Comparison of ENCODE assay signal across 24 cellular contexts in the genomic region with DNA sequence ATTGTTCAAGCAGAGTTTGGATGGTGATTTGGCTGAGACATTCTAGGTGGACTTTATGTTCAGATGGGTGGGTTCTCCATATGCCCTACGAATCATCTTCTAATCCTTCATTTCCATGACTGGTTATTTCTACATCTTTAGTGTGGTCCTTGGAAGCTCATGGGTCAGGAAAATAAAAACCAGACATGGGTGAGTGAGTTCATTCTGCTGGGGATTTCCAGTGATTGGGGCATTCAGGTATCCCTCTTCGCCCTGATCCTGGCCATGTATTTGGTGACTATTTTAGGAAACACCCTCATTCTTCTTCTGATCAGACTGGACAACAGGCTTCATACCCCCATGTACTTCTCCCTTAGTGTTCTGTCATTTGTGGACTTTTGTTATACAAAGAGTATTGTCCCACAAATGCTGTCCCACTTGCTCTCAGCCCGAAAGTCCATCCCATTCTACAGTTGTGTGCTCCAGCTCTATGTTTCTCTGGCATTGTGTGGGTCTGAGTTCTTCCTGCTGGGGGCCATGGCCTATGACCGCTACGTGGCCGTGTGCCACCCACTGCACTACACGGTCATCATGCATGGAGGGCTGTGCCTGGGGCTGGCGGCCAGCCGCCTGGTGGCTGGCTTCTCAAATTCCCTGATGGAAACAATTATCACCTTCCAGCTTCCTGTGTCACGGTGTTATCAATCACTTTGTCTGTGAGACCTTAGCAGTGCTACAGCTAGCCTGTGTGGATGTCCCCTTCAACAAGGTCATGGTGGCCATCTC. TPM values are rescaled to one million over a fixed set of nuclear protein-coding genes. Genes with fewer than 3 reads are reported as not detected.
"Had no signal": no experiment of that assay in that cellular context is flagged by ENCODE, and none has a peak within 500 bp of the region (broad histone marks: within the 10 kb centered on the region; RNA-seq: fewer than 3 reads in every experiment).

No MANE protein-coding gene starts in this region.

- H3K4me1 ChIP-seq: lower lobe of right lung, prostate gland, suprapubic skin, transverse colon, vagina had no signal

- H3K9me3 ChIP-seq: lower lobe of right lung, prostate gland, suprapubic skin, transverse colon, vagina had no signal

- H3K4me1 Mint-ChIP-seq: activated CD4-positive, alpha-beta T cell treated with anti-CD3 and anti-CD28 coated beads, Interleukin-2, amount 10 ng/mL, durations not matched to agents 24 days and 14 days; mesothelial cell of epicardium; nephron progenitor cell; stimulated activated naive CD8-positive, alpha-beta T cell treated with anti-CD3 and anti-CD28 coated beads, Interleukin-15, amount 100 ng/mL, for 72 hours had no signal

- H3K27me3 Mint-ChIP-seq: stimulated activated naive CD8-positive, alpha-beta T cell treated with anti-CD3 and anti-CD28 coated beads, Interleukin-15, amount 100 ng/mL, for 72 hours had no signal

- H3K4me3 ChIP-seq: lower lobe of right lung, prostate gland, skin epidermis, suprapubic skin, transverse colon, vagina had no signal

- H3K27me3 ChIP-seq: brain microvascular endothelial cell, suprapubic skin, transverse colon, vagina had no signal

- H3K36me3 ChIP-seq: brain microvascular endothelial cell, lower lobe of right lung, prostate gland, suprapubic skin, transverse colon, vagina had no signal

- H3K27ac ChIP-seq: brain microvascular endothelial cell, lower lobe of right lung, prostate gland, skin epidermis, suprapubic skin, transverse colon, vagina had no signal

- H3K4me3 Mint-ChIP-seq: activated CD4-positive, alpha-beta T cell treated with anti-CD3 and anti-CD28 coated beads, Interleukin-2, amount 10 ng/mL, durations not matched to agents 24 days and 14 days; activated CD8-positive, alpha-beta T cell treated with anti-CD3 and anti-CD28 coated beads, Interleukin-2, amount 10 ng/mL, durations not matched to agents 7 days and 5 days; activated naive CD4-positive, alpha-beta T cell treated with anti-CD3 and anti-CD28 coated beads for 36 hours; activated T-cell treated with anti-CD3 and anti-CD28 coated beads, Interleukin-2, amount 50 U/mL, for 24 hours; mesothelial cell of epicardium; nephron progenitor cell; stimulated activated naive CD8-positive, alpha-beta T cell treated with anti-CD3 and anti-CD28 coated beads, Interleukin-15, amount 100 ng/mL, for 72 hours; T-helper 1 cell treated with Interleukin-12 subunit alpha and Interleukin-12 subunit beta and Interleukin-4 antibody, amounts not matched to agents 30 μg/mL and 1 μg/mL, for 36 hours had no signal

- H3K9me3 Mint-ChIP-seq: activated CD4-positive, alpha-beta T cell treated with anti-CD3 and anti-CD28 coated beads, Interleukin-2, amount 10 ng/mL, durations not matched to agents 24 days and 14 days; activated naive CD4-positive, alpha-beta T cell treated with anti-CD3 and anti-CD28 coated beads for 36 hours; activated T-cell treated with anti-CD3 and anti-CD28 coated beads, Interleukin-2, amount 50 U/mL, for 24 hours; activated T-helper 2 cell treated with anti-CD3 and anti-CD28 coated beads, Interferon-gamma antibody, Interleukin-2, Interleukin-4, amounts not matched to agents 10 μg/mL and 5 μg/mL and 100 μg/mL, durations not matched to agents 14 hours and 24 hours and 36 hours; stimulated activated naive CD8-positive, alpha-beta T cell treated with anti-CD3 and anti-CD28 coated beads, Interleukin-15, amount 100 ng/mL, for 72 hours; T-helper 1 cell treated with Interleukin-12 subunit alpha and Interleukin-12 subunit beta and Interleukin-4 antibody, amounts not matched to agents 30 μg/mL and 1 μg/mL, for 36 hours had no signal

- DNase-seq: activated CD4-positive, alpha-beta T cell treated with anti-CD3 and anti-CD28 coated beads, Interleukin-2, amount 10 ng/mL, durations not matched to agents 24 days and 14 days; activated CD8-positive, alpha-beta T cell treated with anti-CD3 and anti-CD28 coated beads, Interleukin-2, amount 10 ng/mL, durations not matched to agents 7 days and 5 days; activated naive CD4-positive, alpha-beta T cell treated with anti-CD3 and anti-CD28 coated beads for 36 hours; activated T-cell treated with anti-CD3 and anti-CD28 coated beads, Interleukin-2, amount 50 U/mL, for 24 hours; anterior cingulate cortex; brain microvascular endothelial cell; cortex of kidney; glutamatergic neuron; hypothalamus; islet precursor cell; lower lobe of right lung; nephron progenitor cell; occipital lobe; right cardiac atrium; stimulated activated naive CD8-positive, alpha-beta T cell treated with anti-CD3 and anti-CD28 coated beads, Interleukin-15, amount 100 ng/mL, for 72 hours; transverse colon had no signal

- H3K36me3 Mint-ChIP-seq: mesothelial cell of epicardium had no signal

- H3K27ac Mint-ChIP-seq: activated CD4-positive, alpha-beta T cell treated with anti-CD3 and anti-CD28 coated beads, Interleukin-2, amount 10 ng/mL, durations not matched to agents 24 days and 14 days; activated CD8-positive, alpha-beta T cell treated with anti-CD3 and anti-CD28 coated beads, Interleukin-2, amount 10 ng/mL, durations not matched to agents 7 days and 5 days; activated naive CD4-positive, alpha-beta T cell treated with anti-CD3 and anti-CD28 coated beads for 36 hours; activated T-cell treated with anti-CD3 and anti-CD28 coated beads, Interleukin-2, amount 50 U/mL, for 24 hours; activated T-helper 2 cell treated with anti-CD3 and anti-CD28 coated beads, Interferon-gamma antibody, Interleukin-2, Interleukin-4, amounts not matched to agents 10 μg/mL and 5 μg/mL and 100 μg/mL, durations not matched to agents 14 hours and 24 hours and 36 hours; mesothelial cell of epicardium; nephron progenitor cell; stimulated activated naive CD8-positive, alpha-beta T cell treated with anti-CD3 and anti-CD28 coated beads, Interleukin-15, amount 100 ng/mL, for 72 hours; T-helper 1 cell treated with Interleukin-12 subunit alpha and Interleukin-12 subunit beta and Interleukin-4 antibody, amounts not matched to agents 30 μg/mL and 1 μg/mL, for 36 hours had no signal

RNA-seq across cellular contexts. Expression of a gene that starts 19.2 kb away (rescaled TPM):
- total RNA-seq: activated CD4-positive, alpha-beta T cell treated with anti-CD3 and anti-CD28 coated beads, Interleukin-2, amount 10 ng/mL, durations not matched to agents 24 days and 14 days; activated CD8-positive, alpha-beta T cell treated with anti-CD3 and anti-CD28 coated beads, Interleukin-2, amount 10 ng/mL, durations not matched to agents 7 days and 5 days; activated naive CD4-positive, alpha-beta T cell treated with anti-CD3 and anti-CD28 coated beads for 36 hours; activated T-helper 2 cell treated with anti-CD3 and anti-CD28 coated beads, Interferon-gamma antibody, Interleukin-2, Interleukin-4, amounts not matched to agents 10 μg/mL and 5 μg/mL and 100 μg/mL, durations not matched to agents 14 hours and 24 hours and 36 hours; esophagus mucosa; lower lobe of right lung; mesothelial cell of epicardium; occipital lobe; prostate gland; right cardiac atrium; suprapubic skin; transverse colon; vagina had no signal
- polyA plus RNA-seq: right cardiac atrium had no signal

RNA-seq across cellular contexts. Expression of a gene that starts 26.3 kb away (rescaled TPM):
- total RNA-seq: activated CD4-positive, alpha-beta T cell treated with anti-CD3 and anti-CD28 coated beads, Interleukin-2, amount 10 ng/mL, durations not matched to agents 24 days and 14 days; activated CD8-positive, alpha-beta T cell treated with anti-CD3 and anti-CD28 coated beads, Interleukin-2, amount 10 ng/mL, durations not matched to agents 7 days and 5 days; activated naive CD4-positive, alpha-beta T cell treated with anti-CD3 and anti-CD28 coated beads for 36 hours; activated T-helper 2 cell treated with anti-CD3 and anti-CD28 coated beads, Interferon-gamma antibody, Interleukin-2, Interleukin-4, amounts not matched to agents 10 μg/mL and 5 μg/mL and 100 μg/mL, durations not matched to agents 14 hours and 24 hours and 36 hours; esophagus mucosa; lower lobe of right lung; mesothelial cell of epicardium; occipital lobe; prostate gland; right cardiac atrium; suprapubic skin; transverse colon; vagina had no signal
- polyA plus RNA-seq: right cardiac atrium had no signal

RNA-seq across cellular contexts. Expression of a gene that starts 45.9 kb away (rescaled TPM):
- total RNA-seq: activated CD4-positive, alpha-beta T cell treated with anti-CD3 and anti-CD28 coated beads, Interleukin-2, amount 10 ng/mL, durations not matched to agents 24 days and 14 days; activated CD8-positive, alpha-beta T cell treated with anti-CD3 and anti-CD28 coated beads, Interleukin-2, amount 10 ng/mL, durations not matched to agents 7 days and 5 days; activated naive CD4-positive, alpha-beta T cell treated with anti-CD3 and anti-CD28 coated beads for 36 hours; activated T-helper 2 cell treated with anti-CD3 and anti-CD28 coated beads, Interferon-gamma antibody, Interleukin-2, Interleukin-4, amounts not matched to agents 10 μg/mL and 5 μg/mL and 100 μg/mL, durations not matched to agents 14 hours and 24 hours and 36 hours; esophagus mucosa; lower lobe of right lung; mesothelial cell of epicardium; occipital lobe; prostate gland; right cardiac atrium; suprapubic skin; transverse colon; vagina had no signal
- polyA plus RNA-seq: right cardiac atrium had no signal
